Comparison of ENCODE assay signal across 11 cellular contexts in genomic region chr3:112042842-112043280, GRCh38. TPM values are rescaled to one million over a fixed set of nuclear protein-coding genes. Genes with fewer than 3 reads are reported as not detected.
A peak's percentile ranks its signal among the peaks of the same experiment; 100 is the strongest.
DNase-seq lines count a peak whose midpoint lies in the region; ATAC-seq and TF ChIP-seq lines count a peak whose summit lies in the region.
"Had no signal": no experiment of that assay in that cellular context is flagged by ENCODE, and none has a peak within 500 bp of the region (broad histone marks: within the 10 kb centered on the region; RNA-seq: fewer than 3 reads in every experiment).

No MANE protein-coding gene starts in this region.

- POLR2A ChIA-PET in HCT116 (lab: Charles Lee) (interaction anchor here (0.9 kb wide), 1 partner anchor 29 kb away, joined by 4 read pairs; no protein-coding TSS in a partner anchor), T-cell (lab: Charles Lee) (no interaction called here)

- no peak overlapping the region for H3K4me2 ChIP-seq in HCT116 (ENCODE audit: low read length)

- H4K20me1 ChIP-seq in HCT116 (ENCODE audit: insufficient read depth): no peaks in the 10 kb centered on the region

- H3K9me3 Mint-ChIP-seq in T-cell: no peaks in the 10 kb centered on the region
- H3K9me3 Mint-ChIP-seq in stimulated activated memory B cell treated with anti-CD40 and anti-IgM and Interleukin-4, amounts not matched to agents 10 μg/mL and 1 μg/mL and 100 μg/mL, for 72 hours: no peaks in the 10 kb centered on the region
- H3K9me3 Mint-ChIP-seq: activated naive CD8-positive, alpha-beta T cell treated with anti-CD3 and anti-CD28 coated beads, Interleukin-2, amount 10 ng/mL, durations not matched to agents 7 days and 5 days had no signal

- no peaks in the 10 kb centered on the region for H3K79me2 ChIP-seq in HCT116 (ENCODE audit: insufficient read depth, low read length)

- no TSS peak for BruUV-seq in HCT116 (replicated peaks; lab: Mats Ljungman, UMichigan)

- no peaks in the 10 kb centered on the region for H3K9me3 ChIP-seq in HCT116 (ENCODE audit: control insufficient read depth in 1 of 2, insufficient read depth in 1 of 2, low read depth in 1 of 2, low read length in 2 of 2)
- H3K9me3 ChIP-seq in mucosa of descending colon: no peaks in the 10 kb centered on the region
- H3K9me3 ChIP-seq: prostate gland had no signal

- no peak overlapping the region for H3K4me3 ChIP-seq in HCT116 (replicated peaks in 1 of 2; ENCODE audit: low read depth in 1 of 2, low read length in 2 of 2)
- no peak overlapping the region for H3K4me3 ChIP-seq in mucosa of descending colon
- H3K4me3 ChIP-seq: prostate gland had no signal

- RAD21 ChIA-PET in HCT116 (lab: Charles Lee; ENCODE audit: low non-redundant PET in 1 of 2, low total read pairs in 2 of 2, uncharacterized antibody in 2 of 2, unreplicated experiment in 2 of 2): interaction anchor here (0.6 to 1.0 kb wide), 5 partner anchors 29 to 74 kb away, joined by 3 to 6 read pairs (median 3); no protein-coding TSS in a partner anchor

- ATAC-seq in HCT116 (peak; percentile 23; the same call in 1 of the 2 replicates), mucosa of descending colon (peak; percentile 90), T-cell (replicated peaks in 1 of 4) (no peak), GM18867 (IDR thresholded peaks at IDR 0.05; ENCODE audit: unreplicated experiment) (no peak)
- ATAC-seq in stimulated activated memory B cell treated with anti-CD40 and anti-IgM and Interleukin-4, amounts not matched to agents 10 μg/mL and 1 μg/mL and 100 μg/mL, for 72 hours: no peak

- no peak for TF ChIP-seq RAD21 in HCT116 (IDR thresholded peaks at IDR 0.05; ENCODE audit: low read depth)

- H3K4me1 ChIP-seq in HCT116 (ENCODE audit: control insufficient read depth in 1 of 2, insufficient read depth in 2 of 2, low read length in 2 of 2): peaks cover 0 to 26% of the 10 kb centered on the region in 2 experiments; a peak in 2 of 4 replicates
- H3K4me1 ChIP-seq in mucosa of descending colon (ENCODE audit: low read depth): no peaks in the 10 kb centered on the region
- H3K4me1 ChIP-seq: prostate gland had no signal

- H3K27me3 Mint-ChIP-seq in T-cell: peaks cover 0 to 4% of the 10 kb centered on the region in 2 donors
- H3K27me3 Mint-ChIP-seq in stimulated activated memory B cell treated with anti-CD40 and anti-IgM and Interleukin-4, amounts not matched to agents 10 μg/mL and 1 μg/mL and 100 μg/mL, for 72 hours: no peaks in the 10 kb centered on the region
- H3K27me3 Mint-ChIP-seq: activated naive CD8-positive, alpha-beta T cell treated with anti-CD3 and anti-CD28 coated beads, Interleukin-2, amount 10 ng/mL, durations not matched to agents 7 days and 5 days had no signal

- H2AFZ ChIP-seq in HCT116 (ENCODE audit: low read depth, low read length, poor library complexity, severe bottlenecking): peak overlapping the region; percentile 91

- TF ChIP-seq CTCF in HCT116 (IDR thresholded peaks at IDR 0.05 in 2 of 3, conservative IDR thresholded peaks at IDR 0.05 in 1 of 3; ENCODE audit: borderline replicate concordance in 1 of 3, insufficient read depth in 1 of 3, low read depth in 2 of 3, low read length in 2 of 3): no peak
- TF ChIP-seq CTCF in mucosa of descending colon (IDR thresholded peaks at IDR 0.05): no peak

- no peak overlapping the region for H3K4me3 Mint-ChIP-seq in T-cell
- no peak overlapping the region for H3K4me3 Mint-ChIP-seq in stimulated activated memory B cell treated with anti-CD40 and anti-IgM and Interleukin-4, amounts not matched to agents 10 μg/mL and 1 μg/mL and 100 μg/mL, for 72 hours
- H3K4me3 Mint-ChIP-seq: activated naive CD8-positive, alpha-beta T cell treated with anti-CD3 and anti-CD28 coated beads, Interleukin-2, amount 10 ng/mL, durations not matched to agents 7 days and 5 days had no signal

- CTCF ChIA-PET in HCT116 (lab: Charles Lee) (interaction anchor here (0.6 to 2.6 kb wide), 34 partner anchors 8 to 376 kb away, joined by 3 to 30 read pairs (median 4); partner anchors contain the start of genes ABHD10 and TMPRSS7), T-cell (lab: Charles Lee) (interaction anchor here (0.5 to 1.5 kb wide), 20 partner anchors 8 to 1369 kb away, joined by 3 to 13 read pairs (median 3); partner anchors contain the start of genes ABHD10 (in 1 of the 2) and TMPRSS7 (in 1 of the 2))

- no peaks in the 10 kb centered on the region for H3K9me2 ChIP-seq in HCT116 (ENCODE audit: insufficient read depth)

- intact Hi-C loops in HCT116 (cut with micrococcal nuclease): loop anchor here (2.0 to 5.0 kb wide), 2 partner anchors 54 to 326 kb away; no protein-coding TSS in a partner anchor
- intact Hi-C loops in mucosa of descending colon (cut with DNase I, micrococcal nuclease): no loop called here

- H3K4me1 Mint-ChIP-seq in T-cell: no peaks in the 10 kb centered on the region
- H3K4me1 Mint-ChIP-seq in stimulated activated memory B cell treated with anti-CD40 and anti-IgM and Interleukin-4, amounts not matched to agents 10 μg/mL and 1 μg/mL and 100 μg/mL, for 72 hours: peaks cover 7% of the 10 kb centered on the region

- H3K36me3 Mint-ChIP-seq in T-cell: no peaks in the 10 kb centered on the region
- no peaks in the 10 kb centered on the region for H3K36me3 Mint-ChIP-seq in stimulated activated memory B cell treated with anti-CD40 and anti-IgM and Interleukin-4, amounts not matched to agents 10 μg/mL and 1 μg/mL and 100 μg/mL, for 72 hours
- H3K36me3 Mint-ChIP-seq: activated naive CD8-positive, alpha-beta T cell treated with anti-CD3 and anti-CD28 coated beads, Interleukin-2, amount 10 ng/mL, durations not matched to agents 7 days and 5 days had no signal

- H3K36me3 ChIP-seq in HCT116 (ENCODE audit: control insufficient read depth in 1 of 2, insufficient read depth in 2 of 2, low read length in 2 of 2): no peaks in the 10 kb centered on the region
- no peaks in the 10 kb centered on the region for H3K36me3 ChIP-seq in mucosa of descending colon (ENCODE audit: low read depth)
- H3K36me3 ChIP-seq: prostate gland had no signal

- H3K27ac Mint-ChIP-seq in T-cell: no peak overlapping the region
- no peak overlapping the region for H3K27ac Mint-ChIP-seq in stimulated activated memory B cell treated with anti-CD40 and anti-IgM and Interleukin-4, amounts not matched to agents 10 μg/mL and 1 μg/mL and 100 μg/mL, for 72 hours
- H3K27ac Mint-ChIP-seq: activated naive CD8-positive, alpha-beta T cell treated with anti-CD3 and anti-CD28 coated beads, Interleukin-2, amount 10 ng/mL, durations not matched to agents 7 days and 5 days had no signal

- H3K9ac ChIP-seq in HCT116 (ENCODE audit: low read length): no peak overlapping the region

- no peak overlapping the region for H3K27ac ChIP-seq in HCT116 (ENCODE audit: low read depth, low read length)
- H3K27ac ChIP-seq: prostate gland had no signal

- no peaks in the 10 kb centered on the region for H3K27me3 ChIP-seq in HCT116 (ENCODE audit: insufficient read depth, low read length)

- DNase-seq in HCT116 (ENCODE audit: low read depth, low spot score): no peak
- DNase-seq in NCI-H2029 (lab: John Stamatoyannopoulos, UW): peak; percentile 99
- peak; percentile 88 for DNase-seq in SW480 (ENCODE audit: low spot score)
- peak in 1 of 3 donors; percentile 33 for DNase-seq in mucosa of descending colon
- DNase-seq in T-cell: no peak
- DNase-seq in activated T-cell treated with anti-CD3 and anti-CD28 coated beads for 4 hours: no peak

- TF ChIP-seq POLR2A in HCT116 (IDR thresholded peaks at IDR 0.05; ENCODE audit: borderline replicate concordance, extremely low read depth, insufficient read depth, insufficient read length): no peak

TF ChIP-seq in HCT116, 20 proteins besides CTCF, POLR2A, EP300 and RAD21:
- TF ChIP-seq ZNF274 (IDR thresholded peaks at IDR 0.05; ENCODE audit: low read depth, low read length): no peak
- TF ChIP-seq YY1 (IDR thresholded peaks at IDR 0.05; ENCODE audit: extremely low read depth, insufficient replicate concordance, low read depth, low read length): no peak
- no peak for TF ChIP-seq POLR2AphosphoS5 (IDR thresholded peaks at IDR 0.05; ENCODE audit: low read depth, low read length)
- TF ChIP-seq, protein P1, sequence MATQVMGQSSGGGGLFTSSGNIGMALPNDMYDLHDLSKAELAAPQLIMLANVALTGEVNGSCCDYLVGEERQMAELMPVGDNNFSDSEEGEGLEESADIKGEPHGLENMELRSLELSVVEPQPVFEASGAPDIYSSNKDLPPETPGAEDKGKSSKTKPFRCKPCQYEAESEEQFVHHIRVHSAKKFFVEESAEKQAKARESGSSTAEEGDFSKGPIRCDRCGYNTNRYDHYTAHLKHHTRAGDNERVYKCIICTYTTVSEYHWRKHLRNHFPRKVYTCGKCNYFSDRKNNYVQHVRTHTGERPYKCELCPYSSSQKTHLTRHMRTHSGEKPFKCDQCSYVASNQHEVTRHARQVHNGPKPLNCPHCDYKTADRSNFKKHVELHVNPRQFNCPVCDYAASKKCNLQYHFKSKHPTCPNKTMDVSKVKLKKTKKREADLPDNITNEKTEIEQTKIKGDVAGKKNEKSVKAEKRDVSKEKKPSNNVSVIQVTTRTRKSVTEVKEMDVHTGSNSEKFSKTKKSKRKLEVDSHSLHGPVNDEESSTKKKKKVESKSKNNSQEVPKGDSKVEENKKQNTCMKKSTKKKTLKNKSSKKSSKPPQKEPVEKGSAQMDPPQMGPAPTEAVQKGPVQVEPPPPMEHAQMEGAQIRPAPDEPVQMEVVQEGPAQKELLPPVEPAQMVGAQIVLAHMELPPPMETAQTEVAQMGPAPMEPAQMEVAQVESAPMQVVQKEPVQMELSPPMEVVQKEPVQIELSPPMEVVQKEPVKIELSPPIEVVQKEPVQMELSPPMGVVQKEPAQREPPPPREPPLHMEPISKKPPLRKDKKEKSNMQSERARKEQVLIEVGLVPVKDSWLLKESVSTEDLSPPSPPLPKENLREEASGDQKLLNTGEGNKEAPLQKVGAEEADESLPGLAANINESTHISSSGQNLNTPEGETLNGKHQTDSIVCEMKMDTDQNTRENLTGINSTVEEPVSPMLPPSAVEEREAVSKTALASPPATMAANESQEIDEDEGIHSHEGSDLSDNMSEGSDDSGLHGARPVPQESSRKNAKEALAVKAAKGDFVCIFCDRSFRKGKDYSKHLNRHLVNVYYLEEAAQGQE (IDR thresholded peaks at IDR 0.05; ENCODE audit: low read depth): no peak
- no peak for TF ChIP-seq CEBPB (IDR thresholded peaks at IDR 0.05; ENCODE audit: low read depth)
- TF ChIP-seq ELF1 (IDR thresholded peaks at IDR 0.05; ENCODE audit: borderline replicate concordance, low read depth): no peak

RNA-seq across cellular contexts. Expression of gene TMPRSS7, which starts 8.3 kb away (rescaled TPM):
- total RNA-seq in HCT116 (2021; ENCODE audit: unreplicated experiment) (not detected), mucosa of descending colon (under 1 TPM in 1 of 3 donors, not detected in 2; 0.12 TPM), T-cell (under 1 TPM in 1 of 5 donors, not detected in 4; 0.10 TPM)
- 0.04 TPM in 1 of 2 replicates, not detected in the other for polyA plus RNA-seq in HCT116 (2012)
- total RNA-seq: activated naive CD8-positive, alpha-beta T cell treated with anti-CD3 and anti-CD28 coated beads, Interleukin-2, amount 10 ng/mL, durations not matched to agents 7 days and 5 days; epithelial cell of proximal tubule; prostate gland had no signal

RNA-seq across cellular contexts. Expression of gene C3orf52, which starts 43.3 kb away (rescaled TPM):
- total RNA-seq in HCT116 (2021; ENCODE audit: unreplicated experiment): 14.3 TPM
- polyA plus RNA-seq in HCT116 (2012): 5.9 and 6.1 TPM in 2 replicates
- 10 to 100 TPM; 22.6 to 49.9 (median 36.3) TPM for total RNA-seq in mucosa of descending colon
- total RNA-seq in T-cell: 1 to 10 TPM in 4 of 5 donors, under 1 TPM in 1; 0.95 to 2.2 (median 1.5) TPM

RNA-seq across cellular contexts. Expression of gene TAGLN3, which starts 44.1 kb away (rescaled TPM):
- total RNA-seq in HCT116 (2021; ENCODE audit: unreplicated experiment) (0.64 TPM), mucosa of descending colon (10 to 100 TPM in 1 of 3 donors, under 1 TPM in 2; 0.27 to 14.7 (median 0.49) TPM), T-cell (not detected)
- polyA plus RNA-seq in HCT116 (2012): 0.35 and 0.47 TPM in 2 replicates
- total RNA-seq: activated naive CD8-positive, alpha-beta T cell treated with anti-CD3 and anti-CD28 coated beads, Interleukin-2, amount 10 ng/mL, durations not matched to agents 7 days and 5 days had no signal

Comparison
In these comparisons a context has a peak if more than half of its experiments do, and no peak if none do; other contexts are left out.
1. ATAC-seq: peak in HCT116 (single experiment) and mucosa of descending colon (single experiment); none in T-cell (0 of 4), GM18867 (single experiment) and stimulated activated memory B cell treated with anti-CD40 and anti-IgM and Interleukin-4, amounts not matched to agents 10 μg/mL and 1 μg/mL and 100 μg/mL, for 72 hours (single experiment).
2. DNase-seq: peak in NCI-H2029 (single experiment) and SW480 (single experiment); none in HCT116 (single experiment), T-cell (0 of 34) and activated T-cell treated with anti-CD3 and anti-CD28 coated beads for 4 hours (single experiment).